1 cellular context compared by ENCODE assay signal in genomic region chr17:60678118-60678444, GRCh38.
TF ChIP-seq lines count a peak whose summit lies in the region.

No MANE protein-coding gene starts in this region.

TF ChIP-seq in HEK293, 187 proteins besides CTCF, POLR2A, EP300 and RAD21 (continued from another document):
- TF ChIP-seq INSM2 (tag by site-specific recombination; IDR thresholded peaks at IDR 0.05) (0 out of 2 replicates have a peak, but pooled peaks have one; percentile 0), ZNF548 (tag by site-specific recombination; IDR thresholded peaks at IDR 0.05) (0 out of 2 replicates have a peak, but pooled peaks have one; percentile 29), ZBTB48 (tag by site-specific recombination; IDR thresholded peaks at IDR 0.05) (0 out of 2 replicates have a peak, but pooled peaks have one; percentile 8), ZFP37 (tag by site-specific recombination; IDR thresholded peaks at IDR 0.05) (0 out of 2 replicates have a peak, but pooled peaks have one; percentile 42), ZNF843 (tag by site-specific recombination; IDR thresholded peaks at IDR 0.05) (0 out of 2 replicates have a peak, but pooled peaks have one; percentile 3), SP7 (tag by site-specific recombination; IDR thresholded peaks at IDR 0.05) (peak; percentile 4; the same call in 1 of the 2 replicates), ZNF501 (tag by site-specific recombination; IDR thresholded peaks at IDR 0.05) (0 out of 2 replicates have a peak, but pooled peaks have one; percentile 3), ZBTB20 (tag by site-specific recombination; IDR thresholded peaks at IDR 0.05) (peak; percentile 19; the same call in 1 of the 2 replicates), ZNF692 (tag by site-specific recombination; IDR thresholded peaks at IDR 0.05) (peak; percentile 19; the same call in 1 of the 2 replicates), ZNF571 (tag by site-specific recombination; IDR thresholded peaks at IDR 0.05) (no peak), YY2 (tag by site-specific recombination; IDR thresholded peaks at IDR 0.05) (no peak), ZNF76 (tag by site-specific recombination; IDR thresholded peaks at IDR 0.05; ENCODE audit: borderline replicate concordance, low read depth) (no peak)
- TF ChIP-seq, protein P1, sequence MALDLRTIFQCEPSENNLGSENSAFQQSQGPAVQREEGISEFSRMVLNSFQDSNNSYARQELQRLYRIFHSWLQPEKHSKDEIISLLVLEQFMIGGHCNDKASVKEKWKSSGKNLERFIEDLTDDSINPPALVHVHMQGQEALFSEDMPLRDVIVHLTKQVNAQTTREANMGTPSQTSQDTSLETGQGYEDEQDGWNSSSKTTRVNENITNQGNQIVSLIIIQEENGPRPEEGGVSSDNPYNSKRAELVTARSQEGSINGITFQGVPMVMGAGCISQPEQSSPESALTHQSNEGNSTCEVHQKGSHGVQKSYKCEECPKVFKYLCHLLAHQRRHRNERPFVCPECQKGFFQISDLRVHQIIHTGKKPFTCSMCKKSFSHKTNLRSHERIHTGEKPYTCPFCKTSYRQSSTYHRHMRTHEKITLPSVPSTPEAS (tag by site-specific recombination; IDR thresholded peaks at IDR 0.05), result no peak
- TF ChIP-seq, protein P2, sequence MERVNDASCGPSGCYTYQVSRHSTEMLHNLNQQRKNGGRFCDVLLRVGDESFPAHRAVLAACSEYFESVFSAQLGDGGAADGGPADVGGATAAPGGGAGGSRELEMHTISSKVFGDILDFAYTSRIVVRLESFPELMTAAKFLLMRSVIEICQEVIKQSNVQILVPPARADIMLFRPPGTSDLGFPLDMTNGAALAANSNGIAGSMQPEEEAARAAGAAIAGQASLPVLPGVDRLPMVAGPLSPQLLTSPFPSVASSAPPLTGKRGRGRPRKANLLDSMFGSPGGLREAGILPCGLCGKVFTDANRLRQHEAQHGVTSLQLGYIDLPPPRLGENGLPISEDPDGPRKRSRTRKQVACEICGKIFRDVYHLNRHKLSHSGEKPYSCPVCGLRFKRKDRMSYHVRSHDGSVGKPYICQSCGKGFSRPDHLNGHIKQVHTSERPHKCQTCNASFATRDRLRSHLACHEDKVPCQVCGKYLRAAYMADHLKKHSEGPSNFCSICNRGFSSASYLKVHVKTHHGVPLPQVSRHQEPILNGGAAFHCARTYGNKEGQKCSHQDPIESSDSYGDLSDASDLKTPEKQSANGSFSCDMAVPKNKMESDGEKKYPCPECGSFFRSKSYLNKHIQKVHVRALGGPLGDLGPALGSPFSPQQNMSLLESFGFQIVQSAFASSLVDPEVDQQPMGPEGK (tag by site-specific recombination; IDR thresholded peaks at IDR 0.05), result 0 out of 2 replicates have a peak, but pooled peaks have one; percentile 23
